8 cellular contexts compared by ENCODE assay signal in the genomic region with DNA sequence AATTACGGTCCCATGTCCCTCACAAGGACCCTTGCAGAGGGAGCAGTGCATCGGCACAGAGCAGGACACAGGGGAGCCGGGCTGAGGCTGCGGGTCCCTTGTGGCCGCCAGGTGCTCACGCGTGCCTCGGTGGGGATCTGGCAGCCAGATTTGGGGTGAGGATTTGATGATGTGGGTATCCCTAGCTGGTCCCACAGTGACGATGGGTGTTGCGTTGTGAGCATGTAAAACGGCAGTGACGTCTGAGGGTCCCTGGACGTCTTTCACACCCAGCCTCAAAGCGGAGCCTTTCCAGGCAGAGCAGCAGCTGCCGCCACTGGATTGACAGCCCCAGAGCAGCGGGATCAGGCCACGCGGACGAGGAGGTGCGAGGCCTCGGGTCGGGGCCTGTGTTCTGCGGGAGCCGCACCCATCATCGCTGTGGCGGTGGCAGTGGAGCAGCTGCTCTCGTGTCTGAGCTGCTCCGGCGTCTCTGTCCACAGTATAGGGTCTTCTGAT. TPM values are rescaled to one million over a fixed set of nuclear protein-coding genes. Genes with fewer than 3 reads are reported as not detected.
DNase-seq lines count a peak whose midpoint lies in the region; ATAC-seq and TF ChIP-seq lines count a peak whose summit lies in the region.

No MANE protein-coding gene starts in this region.

- peaks cover 9% of the 10 kb centered on the region for H4K20me1 ChIP-seq in IMR-90 (ENCODE audit: insufficient read depth, low read length)

- ATAC-seq in IMR-90 (ENCODE audit: low read depth) (no peak; the same call in 1 of the 2 replicates), GM21390 (IDR thresholded peaks at IDR 0.05; ENCODE audit: unreplicated experiment) (no peak)

- no peak overlapping the region for H2BK20ac ChIP-seq in IMR-90 (ENCODE audit: low read depth, low read length)

- H3K4me3 ChIP-seq in IMR-90 (ENCODE audit: insufficient read depth, low read depth, low read length): peak overlapping the region; percentile 51
- H3K4me3 ChIP-seq in cardiac fibroblast (replicated peaks in 1 of 2; ENCODE audit: low read depth in 2 of 2, low read length in 2 of 2): peak overlapping the region; percentile 56 to 63
- peak overlapping the region; percentile 70 to 81 for H3K4me3 ChIP-seq in mucosa of rectum (ENCODE audit: low read length in 2 of 2)

- intact Hi-C loops in IMR-90 (cut with micrococcal nuclease): no loop called here

- peak overlapping the region; percentile 83 for H2BK5ac ChIP-seq in IMR-90 (ENCODE audit: low read depth, low read length, poor library complexity, severe bottlenecking)

- POLR2A ChIA-PET in IMR-90 (lab: Charles Lee; ENCODE audit: unreplicated experiment): interaction anchor here (0.6 kb wide), 1 partner anchor 301 kb away, joined by 5 read pairs; no protein-coding TSS in a partner anchor

- peak overlapping the region; percentile 30; the same call in 1 of the 2 replicates for H2BK120ac ChIP-seq in IMR-90 (ENCODE audit: low read depth, low read length)

- peaks cover 11 to 51% of the 10 kb centered on the region in 2 experiments for H3K79me1 ChIP-seq in IMR-90 (ENCODE audit: low read depth in 1 of 2, low read length in 2 of 2)

- H3K4ac ChIP-seq in IMR-90 (ENCODE audit: low read depth, low read length): peak overlapping the region; percentile 90

- peaks cover 9% of the 10 kb centered on the region for H3K9me1 ChIP-seq in IMR-90 (ENCODE audit: insufficient read depth, low read length)

- H4K8ac ChIP-seq in IMR-90 (ENCODE audit: low read depth in 2 of 2, low read length in 2 of 2): peak overlapping the region; percentile 81 to 97

- TF ChIP-seq POLR2A in IMR-90 (IDR thresholded peaks at IDR 0.05; ENCODE audit: low read depth, low read length): no peak

- peak overlapping the region; percentile 86 for H3K4me2 ChIP-seq in IMR-90 (ENCODE audit: low read depth, low read length)

- H3K36me3 ChIP-seq in IMR-90 (ENCODE audit: control insufficient read depth, insufficient read depth, low read length) (peaks cover 40% of the 10 kb centered on the region), mucosa of rectum (ENCODE audit: control insufficient read depth in 2 of 2, insufficient read depth in 2 of 2, low read length in 2 of 2) (peaks cover 22 to 24% of the 10 kb centered on the region in 2 donors)

- WGBS in IMR-90 (ENCODE audit: extremely low coverage in 2 of 2, insufficient read length in 1 of 2), 2 experiments: 32% methylated on average over 15 of the region's 29 CpGs; no CpG with 5 or more reads in 1 of the 2 experiments

- CTCF ChIA-PET in IMR-90 (lab: Yijun Ruan, JAX): no interaction called here

- H3K27ac ChIP-seq in 22Rv1 (peak overlapping the region; percentile 88), IMR-90 (ENCODE audit: insufficient read depth, low read length) (peak overlapping the region; percentile 84), mucosa of rectum (ENCODE audit: low read depth in 2 of 2, low read length in 2 of 2) (peak overlapping the region; percentile 81 to 94)

- H2AFZ ChIP-seq in IMR-90 (replicated peaks; ENCODE audit: low read length, poor library complexity): peak overlapping the region; percentile 81

- H2AK5ac ChIP-seq in IMR-90 (ENCODE audit: low read depth, low read length): peak overlapping the region; percentile 97

- in situ Hi-C loops in IMR-90 (cut with MboI; ENCODE audit: low sequenced_read_pairs): no loop called here

- H3K18ac ChIP-seq in IMR-90 (ENCODE audit: low read depth, low read length): peak overlapping the region; percentile 49

- peak overlapping the region; percentile 91 for H3K23ac ChIP-seq in IMR-90 (ENCODE audit: low read depth, low read length)

- peak overlapping the region; percentile 83 for H4K91ac ChIP-seq in IMR-90 (ENCODE audit: insufficient read depth, low read depth, low read length)

- dilution Hi-C loops in IMR-90 (cut with HindIII; ENCODE audit: low sequenced_read_pairs, unreplicated experiment): no loop called here

- H3K4me1 ChIP-seq in IMR-90 (ENCODE audit: control insufficient read depth, insufficient read depth, low read length) (peaks cover 11% of the 10 kb centered on the region), mucosa of rectum (ENCODE audit: control insufficient read depth in 2 of 2, insufficient read depth in 2 of 2, low read length in 2 of 2) (peaks cover 22 to 32% of the 10 kb centered on the region in 2 donors)

- H3K9me3 ChIP-seq in IMR-90 (ENCODE audit: control insufficient read depth, insufficient read depth, low read length) (no peaks in the 10 kb centered on the region), mucosa of rectum (ENCODE audit: control insufficient read depth in 2 of 2, low read length in 2 of 2) (no peaks in the 10 kb centered on the region)

- peak overlapping the region; percentile 84 for H3K9ac ChIP-seq in IMR-90 (ENCODE audit: low read depth, low read length)
- peak overlapping the region; percentile 69 to 84 for H3K9ac ChIP-seq in mucosa of rectum (ENCODE audit: low read depth in 1 of 2, low read length in 2 of 2)

- no peak overlapping the region; the same call in 2 of the 3 replicates for H2BK15ac ChIP-seq in IMR-90 (ENCODE audit: low read depth, low read length)

- H3K56ac ChIP-seq in IMR-90 (ENCODE audit: extremely low read depth, insufficient read depth, low read length): no peak overlapping the region; the same call in 1 of the 2 replicates

- no TSS peak for BruUV-seq in IMR-90 (replicated peaks; lab: Mats Ljungman, UMichigan)

- H4K5ac ChIP-seq in IMR-90 (ENCODE audit: low read depth, low read length): peak overlapping the region; percentile 79

- DNase-seq in IMR-90: no peak
- no peak for DNase-seq in cardiac fibroblast (ENCODE audit: low read depth in 2 of 2)
- no peak for DNase-seq in NOMO-1 treated with DMSO at 0.1 percent for 48 hours (lab: John Stamatoyannopoulos, UW; ENCODE audit: unreplicated experiment)
- DNase-seq in NCI-H1048 (lab: John Stamatoyannopoulos, UW): no peak
- DNase-seq in ecto neural progenitor cell (ENCODE audit: low spot score): no peak

- H3K27me3 ChIP-seq in IMR-90 (ENCODE audit: control insufficient read depth, insufficient read depth, low read length): no peaks in the 10 kb centered on the region
- H3K27me3 ChIP-seq in mucosa of rectum (ENCODE audit: control insufficient read depth in 2 of 2, insufficient read depth in 2 of 2, low read length in 2 of 2): no peaks in the 10 kb centered on the region

- H2AK9ac ChIP-seq in IMR-90 (replicated peaks; ENCODE audit: low read depth, low read length, poor library complexity): peak overlapping the region; percentile 94

- no peak for TF ChIP-seq RAD21 in IMR-90 (IDR thresholded peaks at IDR 0.05; ENCODE audit: low read length)

- H3K14ac ChIP-seq in IMR-90 (replicated peaks; ENCODE audit: low read depth, low read length): peak overlapping the region; percentile 97

- TF ChIP-seq CTCF in 22Rv1 (IDR thresholded peaks at IDR 0.05): no peak
- no peak for TF ChIP-seq CTCF in IMR-90 (conservative IDR thresholded peaks at IDR 0.05; ENCODE audit: low read depth, low read length)
- TF ChIP-seq CTCF in cardiac fibroblast (IDR thresholded peaks at IDR 0.05; ENCODE audit: low read depth, low read length): no peak

TF ChIP-seq in IMR-90, 13 proteins besides CTCF, POLR2A, EP300 and RAD21:
- no peak for TF ChIP-seq MAZ (IDR thresholded peaks at IDR 0.05; ENCODE audit: borderline replicate concordance, low read depth, low read length)
- TF ChIP-seq MXI1 (IDR thresholded peaks at IDR 0.05; ENCODE audit: borderline replicate concordance, low read depth, low read length): no peak
- no peak for TF ChIP-seq BHLHE40 (IDR thresholded peaks at IDR 0.05; ENCODE audit: low read depth, low read length)
- TF ChIP-seq MAFK (IDR thresholded peaks at IDR 0.05; ENCODE audit: low read depth, low read length): no peak
- TF ChIP-seq, protein P1, sequence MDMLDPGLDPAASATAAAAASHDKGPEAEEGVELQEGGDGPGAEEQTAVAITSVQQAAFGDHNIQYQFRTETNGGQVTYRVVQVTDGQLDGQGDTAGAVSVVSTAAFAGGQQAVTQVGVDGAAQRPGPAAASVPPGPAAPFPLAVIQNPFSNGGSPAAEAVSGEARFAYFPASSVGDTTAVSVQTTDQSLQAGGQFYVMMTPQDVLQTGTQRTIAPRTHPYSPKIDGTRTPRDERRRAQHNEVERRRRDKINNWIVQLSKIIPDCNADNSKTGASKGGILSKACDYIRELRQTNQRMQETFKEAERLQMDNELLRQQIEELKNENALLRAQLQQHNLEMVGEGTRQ (IDR thresholded peaks at IDR 0.05; ENCODE audit: low read depth, low read length): no peak
- TF ChIP-seq RCOR1 (IDR thresholded peaks at IDR 0.05; ENCODE audit: insufficient replicate concordance, low read length): no peak
- no peak for TF ChIP-seq CEBPB (IDR thresholded peaks at IDR 0.05; ENCODE audit: low read depth, low read length)
- TF ChIP-seq, protein P2, sequence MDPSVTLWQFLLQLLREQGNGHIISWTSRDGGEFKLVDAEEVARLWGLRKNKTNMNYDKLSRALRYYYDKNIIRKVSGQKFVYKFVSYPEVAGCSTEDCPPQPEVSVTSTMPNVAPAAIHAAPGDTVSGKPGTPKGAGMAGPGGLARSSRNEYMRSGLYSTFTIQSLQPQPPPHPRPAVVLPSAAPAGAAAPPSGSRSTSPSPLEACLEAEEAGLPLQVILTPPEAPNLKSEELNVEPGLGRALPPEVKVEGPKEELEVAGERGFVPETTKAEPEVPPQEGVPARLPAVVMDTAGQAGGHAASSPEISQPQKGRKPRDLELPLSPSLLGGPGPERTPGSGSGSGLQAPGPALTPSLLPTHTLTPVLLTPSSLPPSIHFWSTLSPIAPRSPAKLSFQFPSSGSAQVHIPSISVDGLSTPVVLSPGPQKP (IDR thresholded peaks at IDR 0.05; ENCODE audit: borderline replicate concordance, low read depth, low read length): no peak
- TF ChIP-seq NFE2L2 (IDR thresholded peaks at IDR 0.05; ENCODE audit: low read depth, low read length): no peak
- TF ChIP-seq SMC3 (IDR thresholded peaks at IDR 0.05; ENCODE audit: low read depth, low read length): no peak
- TF ChIP-seq RFX5 (IDR thresholded peaks at IDR 0.05; ENCODE audit: low read depth, low read length): no peak
- TF ChIP-seq CHD1 (IDR thresholded peaks at IDR 0.05; ENCODE audit: low read depth, low read length): no peak
- TF ChIP-seq FOS (IDR thresholded peaks at IDR 0.05; ENCODE audit: low read depth, low read length): no peak
TF ChIP-seq in IMR-90: peak in this region for 0.

RNA-seq across cellular contexts. Expression of a gene that starts 54.6 kb away (rescaled TPM):
- 65.8 and 98.2 TPM in 2 replicates for total RNA-seq in IMR-90 (2012; rRNA removed)
- polyA plus RNA-seq in IMR-90 (2012; rRNA removed): 99.1 and 110 TPM in 2 replicates
- 56.2 and 79.8 TPM in 2 replicates for polyA plus RNA-seq in IMR-90 (2012; cell fraction: cytosol; rRNA removed)
- 92.4 and 155 TPM in 2 replicates for polyA plus RNA-seq in IMR-90 (2012; cell fraction: nucleus; rRNA removed; ENCODE audit: low replicate concordance)
